ENCODE assay signal across 7 cellular contexts in the genomic region with DNA sequence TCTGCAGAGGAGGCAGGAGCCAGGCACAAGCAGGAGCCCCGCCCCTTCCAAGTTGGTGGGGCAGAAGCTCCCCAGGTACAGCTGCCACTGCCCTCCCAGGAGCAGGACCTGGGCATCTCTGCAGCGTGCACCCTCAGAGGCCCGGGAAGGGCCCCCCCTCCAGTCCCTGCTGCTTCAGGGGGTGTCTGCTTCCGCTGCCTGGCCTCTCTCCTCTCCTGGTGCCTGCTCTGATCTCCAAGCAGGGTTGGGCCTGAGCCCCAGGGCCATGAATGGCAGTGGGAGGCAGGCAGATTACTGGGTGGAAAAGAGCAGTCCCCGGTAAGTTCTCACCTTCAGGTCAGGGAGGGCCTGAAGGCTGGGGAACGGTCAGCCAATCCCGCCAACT. TPM values are rescaled to one million over a fixed set of nuclear protein-coding genes. Genes with fewer than 3 reads are reported as not detected.
"Had no signal": no experiment of that assay in that cellular context is flagged by ENCODE, and none has a peak within 500 bp of the region (broad histone marks: within the 10 kb centered on the region; RNA-seq: fewer than 3 reads in every experiment).

No MANE protein-coding gene starts in this region.

- DNase-seq: GM23248, H9, HCEC 1CT, IMR-90 had no signal

- H3K4me3 ChIP-seq: GM23248, K562 had no signal

- H3K4me3 Mint-ChIP-seq: H9 had no signal

- H3K9me3 Mint-ChIP-seq: H9 had no signal

RNA-seq across cellular contexts. Expression of gene KRT76, which starts 35.0 kb away (rescaled TPM):
- total RNA-seq: GM23248, H1, H9, HT-29, IMR-90, K562 had no signal

RNA-seq across cellular contexts. Expression of gene KRT77, which starts 38.9 kb away (rescaled TPM):
- total RNA-seq: GM23248, H1, H9, HT-29, IMR-90, K562 had no signal

RNA-seq across cellular contexts. Expression of gene KRT3, which starts 53.7 kb away (rescaled TPM):
- total RNA-seq: GM23248, H1, H9, HT-29, IMR-90, K562 had no signal
